8 cellular contexts compared by ENCODE assay signal in genomic region chr12:50110762-50111416, GRCh38. TPM values are rescaled to one million over a fixed set of nuclear protein-coding genes. Genes with fewer than 3 reads are reported as not detected.
DNase-seq lines count a peak whose midpoint lies in the region; ATAC-seq and TF ChIP-seq lines count a peak whose summit lies in the region.

No MANE protein-coding gene starts in this region.

- H3K9me3 Mint-ChIP-seq in activated naive CD4-positive, alpha-beta T cell treated with anti-CD3 and anti-CD28 coated beads, Interleukin-2, amount 10 ng/mL, durations not matched to agents 7 days and 5 days = no peaks in the 10 kb centered on the region
- no peaks in the 10 kb centered on the region for H3K9me3 Mint-ChIP-seq in stimulated activated naive CD8-positive, alpha-beta T cell treated with anti-CD3 and anti-CD28 coated beads, Interleukin-15, amount 100 ng/mL, for 72 hours

- dilution Hi-C loops in mammary epithelial cell (cut with HindIII; ENCODE audit: low sequenced_read_pairs) = no loop called here

- ATAC-seq in stimulated activated naive CD8-positive, alpha-beta T cell treated with anti-CD3 and anti-CD28 coated beads, Interleukin-15, amount 100 ng/mL, for 72 hours = no peak
- ATAC-seq in HG02678 (IDR thresholded peaks at IDR 0.05; ENCODE audit: unreplicated experiment) (no peak), HG03135 (IDR thresholded peaks at IDR 0.05; ENCODE audit: unreplicated experiment) (no peak)

- H3K27ac Mint-ChIP-seq in activated naive CD4-positive, alpha-beta T cell treated with anti-CD3 and anti-CD28 coated beads, Interleukin-2, amount 10 ng/mL, durations not matched to agents 7 days and 5 days = peak overlapping the region; percentile 87
- H3K27ac Mint-ChIP-seq in stimulated activated naive CD8-positive, alpha-beta T cell treated with anti-CD3 and anti-CD28 coated beads, Interleukin-15, amount 100 ng/mL, for 72 hours = peak overlapping the region; percentile 91 to 96

- H3K27ac ChIP-seq in mammary epithelial cell (ENCODE audit: insufficient read depth, low read depth, low read length) = no peak overlapping the region

- H2AFZ ChIP-seq in mammary epithelial cell (ENCODE audit: low read depth, low read length) = peak overlapping the region; percentile 82

- H3K4me2 ChIP-seq in mammary epithelial cell (ENCODE audit: insufficient read depth, low read depth, low read length) = no peak overlapping the region

- CTCF ChIA-PET in activated naive CD4-positive, alpha-beta T cell treated with anti-CD3 and anti-CD28 coated beads, Interleukin-2, amount 10 ng/mL, durations not matched to agents 7 days and 5 days (lab: Charles Lee) = interaction anchor here (0.8 to 4.8 kb wide), 31 partner anchors 9 to 173 kb away, joined by 3 to 40 read pairs (median 6); partner anchors contain the start of genes CERS5, GPD1, LIMA1 and RACGAP1
- CTCF ChIA-PET in mammary epithelial cell (lab: Charles Lee; ENCODE audit: low non-redundant PET) = interaction anchor here (0.6 to 1.6 kb wide), 4 partner anchors 23 to 348 kb away, joined by 3 to 10 read pairs (median 5); partner anchors contain the start of gene SMARCD1

- peak overlapping the region; percentile 93 for H3K4me3 Mint-ChIP-seq in activated naive CD4-positive, alpha-beta T cell treated with anti-CD3 and anti-CD28 coated beads, Interleukin-2, amount 10 ng/mL, durations not matched to agents 7 days and 5 days
- peak overlapping the region; percentile 98 to 99 for H3K4me3 Mint-ChIP-seq in stimulated activated naive CD8-positive, alpha-beta T cell treated with anti-CD3 and anti-CD28 coated beads, Interleukin-15, amount 100 ng/mL, for 72 hours

- no peaks in the 10 kb centered on the region for H3K36me3 ChIP-seq in mammary epithelial cell (ENCODE audit: insufficient read depth, low read length)

- H3K4me1 ChIP-seq in mammary epithelial cell (ENCODE audit: insufficient read depth, low read length) = peaks cover 15% of the 10 kb centered on the region

- no peaks in the 10 kb centered on the region for H4K20me1 ChIP-seq in mammary epithelial cell (ENCODE audit: insufficient read depth, low read length)

- H3K4me3 ChIP-seq in mammary epithelial cell (replicated peaks in 1 of 3; ENCODE audit: insufficient read depth in 1 of 3, low read depth in 2 of 3, low read length in 3 of 3) = peak overlapping the region in 1 of 3 experiments; percentile 45

- BruUV-seq in mammary epithelial cell (replicated peaks; lab: Mats Ljungman, UMichigan) = no TSS peak

- no peaks in the 10 kb centered on the region for H3K27me3 ChIP-seq in mammary epithelial cell (ENCODE audit: insufficient read depth, low read length)

- intact Hi-C loops in mammary epithelial cell (cut with micrococcal nuclease) = loop anchor here (2.0 to 5.0 kb wide), 2 partner anchors 64 to 111 kb away; no protein-coding TSS in a partner anchor

- H3K36me3 Mint-ChIP-seq in activated naive CD4-positive, alpha-beta T cell treated with anti-CD3 and anti-CD28 coated beads, Interleukin-2, amount 10 ng/mL, durations not matched to agents 7 days and 5 days = peaks cover 12% of the 10 kb centered on the region

- peaks cover 37% of the 10 kb centered on the region for H3K4me1 Mint-ChIP-seq in activated naive CD4-positive, alpha-beta T cell treated with anti-CD3 and anti-CD28 coated beads, Interleukin-2, amount 10 ng/mL, durations not matched to agents 7 days and 5 days
- peaks cover 51% of the 10 kb centered on the region for H3K4me1 Mint-ChIP-seq in stimulated activated naive CD8-positive, alpha-beta T cell treated with anti-CD3 and anti-CD28 coated beads, Interleukin-15, amount 100 ng/mL, for 72 hours

- H3K9me3 ChIP-seq in mammary epithelial cell (replicated peaks; ENCODE audit: insufficient read depth, low read length) = no peaks in the 10 kb centered on the region

- peaks cover 34% of the 10 kb centered on the region for H3K79me2 ChIP-seq in mammary epithelial cell (ENCODE audit: insufficient read depth, low read length)

- TF ChIP-seq CTCF in mammary epithelial cell (conservative IDR thresholded peaks at IDR 0.05 in 1 of 2, IDR thresholded peaks at IDR 0.05 in 1 of 2; ENCODE audit: extremely low read depth in 1 of 2, insufficient read depth in 1 of 2, low read depth in 1 of 2, low read length in 2 of 2) = no peak

- WGBS in mammary epithelial cell (ENCODE audit: low coverage, missing lambda C conversion rate) = 52% methylated on average over 6 of the region's 12 CpGs

- in situ Hi-C loops in mammary epithelial cell (cut with MboI; ENCODE audit: low sequenced_read_pairs in 2 of 2) = no loop called here

- peaks cover 7% of the 10 kb centered on the region for H3K27me3 Mint-ChIP-seq in activated naive CD4-positive, alpha-beta T cell treated with anti-CD3 and anti-CD28 coated beads, Interleukin-2, amount 10 ng/mL, durations not matched to agents 7 days and 5 days
- H3K27me3 Mint-ChIP-seq in stimulated activated naive CD8-positive, alpha-beta T cell treated with anti-CD3 and anti-CD28 coated beads, Interleukin-15, amount 100 ng/mL, for 72 hours = no peaks in the 10 kb centered on the region

- H3K9ac ChIP-seq in mammary epithelial cell (ENCODE audit: insufficient read depth, low read length) = no peak overlapping the region

- peak; percentile 27 for DNase-seq in activated naive CD4-positive, alpha-beta T cell treated with anti-CD3 and anti-CD28 coated beads, Interleukin-2, amount 10 ng/mL, durations not matched to agents 7 days and 5 days
- DNase-seq in activated naive CD4-positive, alpha-beta T cell (lab: John Stamatoyannopoulos, UW) = no peak
- DNase-seq in NCI-H2196 treated with DMSO at 0.1 percent for 48 hours (lab: John Stamatoyannopoulos, UW; ENCODE audit: unreplicated experiment) (peak; percentile 65), mammary epithelial cell (peak; percentile 28), kidney tubule cell (ENCODE audit: low spot score) (peak; percentile 95)
- peak in 1 of 2 donors; percentile 24 for DNase-seq in stimulated activated naive CD8-positive, alpha-beta T cell treated with anti-CD3 and anti-CD28 coated beads, Interleukin-15, amount 100 ng/mL, for 72 hours

RNA-seq across cellular contexts. Expression of gene COX14, which starts 1.1 kb away (rescaled TPM):
- 10 to 100 TPM; 38.5 to 51.3 TPM for total RNA-seq in mammary epithelial cell
- 92.3 TPM for polyA plus RNA-seq in mammary epithelial cell
- 20.8 TPM for polyA minus RNA-seq in mammary epithelial cell

RNA-seq across cellular contexts. Expression of gene GPD1, which starts 7.1 kb away (rescaled TPM):
- 1 to 10 TPM in 1 of 2 donors, under 1 TPM in 1; 0.73 to 1.2 TPM for total RNA-seq in mammary epithelial cell
- polyA plus RNA-seq in mammary epithelial cell = 0.40 TPM
- polyA minus RNA-seq in mammary epithelial cell = not detected

RNA-seq across cellular contexts. Expression of gene SMARCD1, which starts 25.7 kb away (rescaled TPM):
- total RNA-seq in mammary epithelial cell = 100 to 1,000 TPM; 106 to 107 TPM
- 70.9 TPM for polyA plus RNA-seq in mammary epithelial cell
- polyA minus RNA-seq in mammary epithelial cell = 134 TPM

RNA-seq across cellular contexts. Expression of gene ASIC1, which starts 53.5 kb away (rescaled TPM):
- total RNA-seq in mammary epithelial cell = 10 to 100 TPM in 1 of 2 donors, 1 to 10 TPM in 1; 3.0 to 10.5 TPM
- 6.4 TPM for polyA plus RNA-seq in mammary epithelial cell
- polyA minus RNA-seq in mammary epithelial cell = 4.3 TPM

RNA-seq across cellular contexts. Expression of gene CERS5, which starts 56.3 kb away (rescaled TPM):
- total RNA-seq in mammary epithelial cell = 10 to 100 TPM; 29.2 to 65.7 TPM
- 43.5 TPM for polyA plus RNA-seq in mammary epithelial cell
- 187 TPM for polyA minus RNA-seq in mammary epithelial cell

Comparison
In these comparisons a context has a peak if more than half of its experiments do, and no peak if none do; other contexts are left out.
1. DNase-seq: peak in activated naive CD4-positive, alpha-beta T cell treated with anti-CD3 and anti-CD28 coated beads, Interleukin-2, amount 10 ng/mL, durations not matched to agents 7 days and 5 days (single experiment), NCI-H2196 treated with DMSO at 0.1 percent for 48 hours (single experiment), mammary epithelial cell (single experiment) and kidney tubule cell (single experiment); none in activated naive CD4-positive, alpha-beta T cell (0 of 4).